In the genomic region with DNA sequence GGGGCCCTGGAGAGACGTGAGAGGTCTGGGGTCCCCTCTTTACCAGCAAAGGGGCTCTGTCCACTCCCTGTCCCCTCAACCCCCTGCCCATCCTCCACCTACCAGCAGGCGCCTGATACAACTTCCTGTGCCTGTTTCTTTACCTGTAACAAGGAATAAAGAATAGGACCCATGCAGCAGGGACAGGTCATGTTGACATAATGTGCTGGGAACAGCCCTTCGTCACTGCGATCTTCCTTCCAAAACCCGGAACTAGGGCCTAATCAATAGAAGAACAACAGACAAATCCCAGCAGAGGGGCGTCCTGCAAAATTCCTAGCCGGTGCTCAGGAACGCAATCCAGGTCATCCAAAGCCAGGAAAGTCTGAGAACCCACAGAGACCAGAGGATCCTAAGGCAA, we compare ENCODE assay signal across 22 cellular contexts. TPM values are rescaled to one million over a fixed set of nuclear protein-coding genes. Genes with fewer than 3 reads are reported as not detected.
DNase-seq lines count a peak whose midpoint lies in the region; ATAC-seq, FAIRE-seq and TF ChIP-seq lines count a peak whose summit lies in the region.
"Had no signal": no experiment of that assay in that cellular context is flagged by ENCODE, and none has a peak within 500 bp of the region (broad histone marks: within the 10 kb centered on the region; RNA-seq: fewer than 3 reads in every experiment).

No MANE protein-coding gene starts in this region.

- TF ChIP-seq EP300 in HepG2 (IDR thresholded peaks at IDR 0.05; ENCODE audit: low read depth in 2 of 2, low read length in 2 of 2) (no peak), HepG2 (CRISPR knock-in tag; IDR thresholded peaks at IDR 0.05; ENCODE audit: borderline replicate concordance) (no peak)

- TF ChIP-seq CTCF in adrenal gland (IDR thresholded peaks at IDR 0.05) = no peak
- TF ChIP-seq CTCF in HepG2 (CRISPR knock-in tag; IDR thresholded peaks at IDR 0.05) = no peak
- TF ChIP-seq CTCF in nephron progenitor cell (IDR thresholded peaks at IDR 0.05) = no peak

- TF ChIP-seq RAD21 in HepG2 (CRISPR knock-in tag; IDR thresholded peaks at IDR 0.05) = no peak

- ATAC-seq in HepG2 (no peak), HG02759 (IDR thresholded peaks at IDR 0.05; ENCODE audit: unreplicated experiment) (no peak), GM21723 (IDR thresholded peaks at IDR 0.05; ENCODE audit: unreplicated experiment) (no peak)
- ATAC-seq: A549 had no signal

- BruUV-seq in HepG2 (replicated peaks; lab: Mats Ljungman, UMichigan) = no TSS peak

- H3K27ac Mint-ChIP-seq in nephron progenitor cell = peak overlapping the region; percentile 48
- no peak overlapping the region for H3K27ac Mint-ChIP-seq in activated T-helper 2 cell treated with anti-CD3 and anti-CD28 coated beads, Interferon-gamma antibody, Interleukin-2, Interleukin-4, amounts not matched to agents 10 μg/mL and 5 μg/mL and 100 μg/mL, durations not matched to agents 14 hours and 24 hours and 36 hours
- H3K27ac Mint-ChIP-seq in activated CD4-positive, alpha-beta memory T cell treated with anti-CD3 and anti-CD28 coated beads, Interleukin-2, amount 10 ng/mL, durations not matched to agents 7 days and 5 days = no peak overlapping the region
- H3K27ac Mint-ChIP-seq: B cell had no signal

- no peak for FAIRE-seq in HepG2 (lab: Jason Lieb, UNC)
- FAIRE-seq: A549, HTR-8/SVneo, RCC 7860 had no signal

- H3K36me3 Mint-ChIP-seq in nephron progenitor cell (ENCODE audit: low read depth) = no peaks in the 10 kb centered on the region
- peaks cover 3% of the 10 kb centered on the region for H3K36me3 Mint-ChIP-seq in activated T-helper 2 cell treated with anti-CD3 and anti-CD28 coated beads, Interferon-gamma antibody, Interleukin-2, Interleukin-4, amounts not matched to agents 10 μg/mL and 5 μg/mL and 100 μg/mL, durations not matched to agents 14 hours and 24 hours and 36 hours (ENCODE audit: low read depth)
- no peaks in the 10 kb centered on the region for H3K36me3 Mint-ChIP-seq in activated CD4-positive, alpha-beta memory T cell treated with anti-CD3 and anti-CD28 coated beads, Interleukin-2, amount 10 ng/mL, durations not matched to agents 7 days and 5 days (ENCODE audit: low read depth)

- peaks cover 4% of the 10 kb centered on the region for H3K9me3 Mint-ChIP-seq in nephron progenitor cell
- H3K9me3 Mint-ChIP-seq in activated T-helper 2 cell treated with anti-CD3 and anti-CD28 coated beads, Interferon-gamma antibody, Interleukin-2, Interleukin-4, amounts not matched to agents 10 μg/mL and 5 μg/mL and 100 μg/mL, durations not matched to agents 14 hours and 24 hours and 36 hours = peaks cover 6% of the 10 kb centered on the region
- no peaks in the 10 kb centered on the region for H3K9me3 Mint-ChIP-seq in activated CD4-positive, alpha-beta memory T cell treated with anti-CD3 and anti-CD28 coated beads, Interleukin-2, amount 10 ng/mL, durations not matched to agents 7 days and 5 days

- peaks cover 64% of the 10 kb centered on the region for H3K4me1 Mint-ChIP-seq in nephron progenitor cell
- H3K4me1 Mint-ChIP-seq in activated T-helper 2 cell treated with anti-CD3 and anti-CD28 coated beads, Interferon-gamma antibody, Interleukin-2, Interleukin-4, amounts not matched to agents 10 μg/mL and 5 μg/mL and 100 μg/mL, durations not matched to agents 14 hours and 24 hours and 36 hours (ENCODE audit: low read depth) = peaks cover 7% of the 10 kb centered on the region
- H3K4me1 Mint-ChIP-seq in activated CD4-positive, alpha-beta memory T cell treated with anti-CD3 and anti-CD28 coated beads, Interleukin-2, amount 10 ng/mL, durations not matched to agents 7 days and 5 days = no peaks in the 10 kb centered on the region

- H3K27ac ChIP-seq in HUES64 (ENCODE audit: low read depth, low read length) (peak overlapping the region; percentile 35; the same call in 1 of the 2 replicates), adrenal gland (peak overlapping the region in 3 of 5 donors; percentile 86 to 92 (median 91)), HepG2 (ENCODE audit: extremely low read length, insufficient read depth, low read length) (peak overlapping the region; percentile 17)

- TF ChIP-seq POLR2A in adrenal gland (IDR thresholded peaks at IDR 0.05) (no peak), HepG2 (IDR thresholded peaks at IDR 0.05; ENCODE audit: insufficient read depth in 1 of 2, low read depth in 2 of 2, low read length in 2 of 2) (no peak)

- H3K9me3 ChIP-seq in HUES64 (ENCODE audit: insufficient read depth, low read depth, low read length) (0 out of 2 replicates have a peak, but pooled peaks cover 4% of the 10 kb centered on the region), adrenal gland (replicated peaks in 1 of 3) (no peaks in the 10 kb centered on the region), HepG2 (ENCODE audit: low read length) (no peaks in the 10 kb centered on the region)

- CTCF ChIA-PET in HepG2 (lab: Yijun Ruan, JAX; ENCODE audit: low intra/inter-chr PET ratio, low total read pairs) = no interaction called here
- CTCF ChIA-PET in activated CD4-positive, alpha-beta memory T cell treated with anti-CD3 and anti-CD28 coated beads, Interleukin-2, amount 10 ng/mL, durations not matched to agents 7 days and 5 days (lab: Charles Lee) = no interaction called here

- no peak overlapping the region for H3K4me3 ChIP-seq in HUES64 (ENCODE audit: low read length)
- no peak overlapping the region for H3K4me3 ChIP-seq in adrenal gland
- H3K4me3 ChIP-seq in HepG2 (replicated peaks in 1 of 3; ENCODE audit: insufficient read depth in 1 of 3, low read depth in 2 of 3, low read length in 3 of 3) = no peak overlapping the region
- H3K4me3 ChIP-seq: A549, HAP-1 had no signal

- DNase-seq in adrenal gland = no peak
- DNase-seq in HepG2 (ENCODE audit: low spot score) = no peak
- DNase-seq in nephron progenitor cell = no peak
- DNase-seq in activated T-helper 2 cell treated with anti-CD3 and anti-CD28 coated beads, Interferon-gamma antibody, Interleukin-2, Interleukin-4, amounts not matched to agents 10 μg/mL and 5 μg/mL and 100 μg/mL, durations not matched to agents 14 hours and 24 hours and 36 hours (ENCODE audit: low spot score) = no peak
- no peak for DNase-seq in activated CD4-positive, alpha-beta memory T cell treated with anti-CD3 and anti-CD28 coated beads, Interleukin-2, amount 10 ng/mL, durations not matched to agents 7 days and 5 days
- DNase-seq: DMS79, NCI-H1105, NCI-H146, NCI-H2029, NCI-H2227 treated with DMSO at 0.1 percent for 48 hours, NCI-H510A, Right ventricle myocardium superior had no signal

- H3K27me3 ChIP-seq in HUES64 (ENCODE audit: insufficient read depth, low read length) = no peaks in the 10 kb centered on the region
- H3K27me3 ChIP-seq in adrenal gland = no peaks in the 10 kb centered on the region
- H3K27me3 ChIP-seq in HepG2 (ENCODE audit: control insufficient read depth in 1 of 2, insufficient read depth in 2 of 2, low read length in 2 of 2) = no peaks in the 10 kb centered on the region

- no peak overlapping the region for H3K9ac ChIP-seq in HUES64 (ENCODE audit: low read depth, low read length)
- H3K9ac ChIP-seq in HepG2 (ENCODE audit: insufficient read depth, low read depth, low read length) = no peak overlapping the region

- POLR2A ChIA-PET in HepG2 (lab: Yijun Ruan, JAX) = no interaction called here
- POLR2A ChIA-PET in activated CD4-positive, alpha-beta memory T cell treated with anti-CD3 and anti-CD28 coated beads, Interleukin-2, amount 10 ng/mL, durations not matched to agents 7 days and 5 days (lab: Charles Lee) = no interaction called here

- H4K20me1 ChIP-seq in HepG2 (ENCODE audit: insufficient read depth, low read length) = no peaks in the 10 kb centered on the region

- H3K27me3 Mint-ChIP-seq in nephron progenitor cell (ENCODE audit: low read depth, poor library complexity) = peaks cover 3% of the 10 kb centered on the region
- H3K27me3 Mint-ChIP-seq in activated T-helper 2 cell treated with anti-CD3 and anti-CD28 coated beads, Interferon-gamma antibody, Interleukin-2, Interleukin-4, amounts not matched to agents 10 μg/mL and 5 μg/mL and 100 μg/mL, durations not matched to agents 14 hours and 24 hours and 36 hours (ENCODE audit: low read depth) = no peaks in the 10 kb centered on the region
- H3K27me3 Mint-ChIP-seq in activated CD4-positive, alpha-beta memory T cell treated with anti-CD3 and anti-CD28 coated beads, Interleukin-2, amount 10 ng/mL, durations not matched to agents 7 days and 5 days = no peaks in the 10 kb centered on the region
- H3K27me3 Mint-ChIP-seq: B cell, IgD-negative memory B cell had no signal

- WGBS in HUES64 = 90% methylated on average over 8 of the region's 8 CpGs
- WGBS in adrenal gland, 4 donors = 89 to 98% (median 93%) methylated on average over 7 to 8 of the region's 8 CpGs
- WGBS in HepG2 (ENCODE audit: low lambda C conversion rate) = 91% methylated on average over 8 of the region's 8 CpGs

- H2AFZ ChIP-seq in HepG2 (ENCODE audit: low read length) = no peak overlapping the region

- intact Hi-C loops in adrenal gland (cut with DNase I) = no loop called here
- intact Hi-C loops in HepG2 (cut with micrococcal nuclease; ENCODE audit: unreplicated experiment) = no loop called here
- intact Hi-C loops in activated T-helper 2 cell treated with anti-CD3 and anti-CD28 coated beads, Interferon-gamma antibody, Interleukin-2, Interleukin-4, amounts not matched to agents 10 μg/mL and 5 μg/mL and 100 μg/mL, durations not matched to agents 14 hours and 24 hours and 36 hours (cut with micrococcal nuclease) = no loop called here

- H3K36me3 ChIP-seq in HUES64 (ENCODE audit: insufficient read depth, low read length) = no peaks in the 10 kb centered on the region
- peaks cover 0 to 8% of the 10 kb centered on the region in 2 donors for H3K36me3 ChIP-seq in adrenal gland (replicated peaks in 1 of 2)
- H3K36me3 ChIP-seq in HepG2 (replicated peaks in 1 of 2; ENCODE audit: control insufficient read depth in 1 of 2, insufficient read depth in 2 of 2, low read length in 2 of 2) = peaks cover 9 to 27% of the 10 kb centered on the region in 2 experiments

- peaks cover 25% of the 10 kb centered on the region for H3K4me1 ChIP-seq in HUES64 (ENCODE audit: insufficient read depth, low read length)
- H3K4me1 ChIP-seq in adrenal gland (replicated peaks in 1 of 2) = peaks cover 53 to 82% of the 10 kb centered on the region in 2 donors
- H3K4me1 ChIP-seq in HepG2 (ENCODE audit: insufficient read depth, low read length) = peaks cover 92% of the 10 kb centered on the region

- H3K4me2 ChIP-seq in HepG2 (ENCODE audit: low read depth, low read length) = no peak overlapping the region
- H3K4me2 ChIP-seq: A549 had no signal

- peaks cover 82% of the 10 kb centered on the region for H3K79me2 ChIP-seq in HepG2 (ENCODE audit: insufficient read depth, low read length)

- H3K4me3 Mint-ChIP-seq in nephron progenitor cell = no peak overlapping the region
- no peak overlapping the region for H3K4me3 Mint-ChIP-seq in activated T-helper 2 cell treated with anti-CD3 and anti-CD28 coated beads, Interferon-gamma antibody, Interleukin-2, Interleukin-4, amounts not matched to agents 10 μg/mL and 5 μg/mL and 100 μg/mL, durations not matched to agents 14 hours and 24 hours and 36 hours (ENCODE audit: low read depth)
- no peak overlapping the region for H3K4me3 Mint-ChIP-seq in activated CD4-positive, alpha-beta memory T cell treated with anti-CD3 and anti-CD28 coated beads, Interleukin-2, amount 10 ng/mL, durations not matched to agents 7 days and 5 days
- H3K4me3 Mint-ChIP-seq: B cell, CD14-positive monocyte, IgD-negative memory B cell had no signal

- in situ Hi-C loops in HepG2 (cut with HindIII; ENCODE audit: extremely low pct_ligation_motif_present, low pct_unique_long_range_greater_than_20kb) = no loop called here

RNA-seq across cellular contexts. Expression of a gene that starts 32.1 kb away (rescaled TPM):
- 35.4 TPM for polyA plus RNA-seq in HUES64 (2013, experiment 1 of 2)
- polyA plus RNA-seq in HUES64 (2013, experiment 2 of 2) = 43.2 TPM
- 1,000 to 10,000 TPM in 5 of 8 donors, 100 to 1,000 TPM in 3; 646 to 8,580 (median 1,325) TPM for total RNA-seq in adrenal gland
- polyA plus RNA-seq in adrenal gland = 1,000 to 10,000 TPM in 2 of 3 donors, 100 to 1,000 TPM in 1; 213 to 5,784 (median 1,664) TPM
- 33.2 and 63.4 TPM in 2 replicates for total RNA-seq in HepG2 (2016; rRNA removed; fragmentation: Illumina TruSeq; extraction: Trizol)
- total RNA-seq in HepG2 (2016; cell fraction: cytosol; rRNA removed; fragmentation: Illumina TruSeq; extraction: Trizol; ENCODE audit: low read depth) = 10.1 and 11.6 TPM in 2 replicates
- 24.7 and 65.3 TPM in 2 replicates for total RNA-seq in HepG2 (2016; cell fraction: insoluble cytoplasmic fraction; rRNA removed; fragmentation: Illumina TruSeq; extraction: Trizol)
- 32.7 and 33.2 TPM in 2 replicates for total RNA-seq in HepG2 (2016; cell fraction: membrane; rRNA removed; fragmentation: Illumina TruSeq; extraction: Trizol)
- total RNA-seq in HepG2 (2016; cell fraction: nucleus; rRNA removed; fragmentation: Illumina TruSeq; extraction: Trizol) = 82.8 and 99.0 TPM in 2 replicates
- 160 and 189 TPM in 2 replicates for polyA plus RNA-seq in HepG2 (2011; rRNA removed)
- polyA plus RNA-seq in HepG2 (2011; cell fraction: cytosol; rRNA removed) = 208 and 213 TPM in 2 replicates
- 869 and 1,053 TPM in 2 replicates for polyA plus RNA-seq in HepG2 (2011; cell fraction: nucleus; rRNA removed)
- 214 and 253 TPM in 2 replicates for polyA plus RNA-seq in HepG2 (2012)
- 18.1 and 20.1 TPM in 2 replicates for polyA plus RNA-seq in HepG2 (2016; cell fraction: cytosol; fragmentation: Illumina TruSeq; extraction: Trizol; ENCODE audit: low read depth)
- polyA plus RNA-seq in HepG2 (2016; cell fraction: insoluble cytoplasmic fraction; fragmentation: Illumina TruSeq; extraction: Trizol; ENCODE audit: low read depth) = 42.8 and 60.7 TPM in 2 replicates
- 42.2 and 44.0 TPM in 2 replicates for polyA plus RNA-seq in HepG2 (2016; cell fraction: membrane; fragmentation: Illumina TruSeq; extraction: Trizol; ENCODE audit: low read depth)
- polyA plus RNA-seq in HepG2 (2016; cell fraction: nucleus; fragmentation: Illumina TruSeq; extraction: Trizol; ENCODE audit: insufficient read depth, low read depth) = 235 and 236 TPM in 2 replicates
- 104 and 367 TPM in 2 replicates for polyA minus RNA-seq in HepG2 (2011; rRNA and poly(A)+ RNA removed; ENCODE audit: low replicate concordance)
- 143 and 183 TPM in 2 replicates for polyA minus RNA-seq in HepG2 (2011; cell fraction: cytosol; rRNA and poly(A)+ RNA removed)
- 104 and 119 TPM in 2 replicates for polyA minus RNA-seq in HepG2 (2011; cell fraction: nucleus; rRNA and poly(A)+ RNA removed)
- total RNA-seq in activated T-helper 2 cell treated with anti-CD3 and anti-CD28 coated beads, Interferon-gamma antibody, Interleukin-2, Interleukin-4, amounts not matched to agents 10 μg/mL and 5 μg/mL and 100 μg/mL, durations not matched to agents 14 hours and 24 hours and 36 hours = 25.8 and 27.1 TPM in 2 replicates
- total RNA-seq in activated CD4-positive, alpha-beta memory T cell treated with anti-CD3 and anti-CD28 coated beads, Interleukin-2, amount 10 ng/mL, durations not matched to agents 7 days and 5 days = 1 to 10 TPM; 4.3 to 5.8 TPM

Comparison
In these comparisons a context has a peak if more than half of its experiments do, and no peak if none do; other contexts are left out.
1. H3K27ac ChIP-seq: peak in every context shown above with its lines; median percentile 91 in adrenal gland; 35 in HUES64; 17 in HepG2.
2. RNA of a gene that starts 32.1 kb away (total RNA-seq): 646 to 8,580 TPM in adrenal gland; 10.1 to 99.0 TPM in HepG2, 25.8 to 27.1 TPM in activated T-helper 2 cell treated with anti-CD3 and anti-CD28 coated beads, Interferon-gamma antibody, Interleukin-2, Interleukin-4, amounts not matched to agents 10 μg/mL and 5 μg/mL and 100 μg/mL, durations not matched to agents 14 hours and 24 hours and 36 hours and 4.3 to 5.8 TPM in activated CD4-positive, alpha-beta memory T cell treated with anti-CD3 and anti-CD28 coated beads, Interleukin-2, amount 10 ng/mL, durations not matched to agents 7 days and 5 days; every median in the first group is over 4 times any median in the second.